In genomic region chr11:135037828-135038227, GRCh38 we compare ENCODE assay signal across 7 cellular contexts.
"Had no signal": no experiment of that assay in that cellular context is flagged by ENCODE, and none has a peak within 500 bp of the region (broad histone marks: within the 10 kb centered on the region; RNA-seq: fewer than 3 reads in every experiment).

No MANE protein-coding gene starts in this region.

- H3K27me3 Mint-ChIP-seq: IgD-negative memory B cell had no signal

- ATAC-seq: HepG2 had no signal

- H3K36me3 Mint-ChIP-seq: IgD-negative memory B cell had no signal

- H3K27ac ChIP-seq: GM23248, HL-60 had no signal

- H3K27ac Mint-ChIP-seq: IgD-negative memory B cell had no signal

- H3K4me3 Mint-ChIP-seq: H9, IgD-negative memory B cell had no signal

- H3K4me1 Mint-ChIP-seq: IgD-negative memory B cell had no signal

- H3K9me3 Mint-ChIP-seq: H9 had no signal

- DNase-seq: GM23248, H9, HCEC 1CT, KBM-7 had no signal

- H2AFZ ChIP-seq: GM23248 had no signal

- H3K4me3 ChIP-seq: GM23248 had no signal
